ENCODE assay signal across 9 cellular contexts in the genomic region with DNA sequence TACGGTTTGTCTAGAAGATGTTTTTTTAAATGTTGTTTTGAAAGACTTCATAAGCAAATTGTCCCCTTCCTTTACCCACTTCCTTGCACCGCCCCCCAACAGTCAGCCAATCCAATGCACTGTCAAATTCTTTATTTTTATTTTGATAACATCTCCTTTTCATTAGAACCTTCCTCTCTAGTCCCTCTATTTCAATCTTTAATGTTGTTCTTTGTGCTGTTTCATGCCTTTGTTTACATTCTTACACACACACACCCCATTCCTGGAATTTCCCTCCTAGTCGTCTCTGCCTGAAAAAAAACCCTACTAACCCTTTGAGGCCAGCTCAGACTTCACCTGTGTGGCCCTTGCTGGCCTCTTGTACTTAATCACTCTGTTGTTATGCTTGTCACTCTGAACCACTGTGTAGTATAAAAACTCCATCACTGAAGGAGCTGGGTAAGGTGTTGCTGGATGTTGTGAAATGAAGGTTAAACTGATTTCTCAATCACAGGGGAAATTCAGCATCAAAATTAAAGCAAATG.
DNase-seq lines count a peak whose midpoint lies in the region; ATAC-seq, FAIRE-seq and TF ChIP-seq lines count a peak whose summit lies in the region.
"Had no signal": no experiment of that assay in that cellular context is flagged by ENCODE, and none has a peak within 500 bp of the region (broad histone marks: within the 10 kb centered on the region; RNA-seq: fewer than 3 reads in every experiment).

No MANE protein-coding gene starts in this region.

- H3K4me2 ChIP-seq in SU-DHL-6 (ENCODE audit: low read depth, low read length, poor library complexity, severe bottlenecking), result peak overlapping the region; percentile 83

- no peaks in the 10 kb centered on the region for H3K36me3 ChIP-seq in SU-DHL-6 (ENCODE audit: low read length)
- H3K36me3 ChIP-seq in small intestine (ENCODE audit: control insufficient read depth in 2 of 2, insufficient read depth in 2 of 2, low read length in 2 of 2), result no peaks in the 10 kb centered on the region
- H3K36me3 ChIP-seq in sigmoid colon, result no peaks in the 10 kb centered on the region

- TF ChIP-seq POLR2A in H54 (IDR thresholded peaks at IDR 0.05; ENCODE audit: low read depth, low read length) (no peak), sigmoid colon (IDR thresholded peaks at IDR 0.05) (no peak)

- no peak for TF ChIP-seq EP300 in sigmoid colon (IDR thresholded peaks at IDR 0.05)

- no peaks in the 10 kb centered on the region for H3K9me2 ChIP-seq in SU-DHL-6 (replicated peaks; ENCODE audit: insufficient read depth, low read length)

- intact Hi-C loops in sigmoid colon (cut with DNase I), result loop anchor here (10.0 kb wide), 1 partner anchor 65 kb away; no protein-coding TSS in a partner anchor

- H3K9me3 ChIP-seq in SU-DHL-6 (ENCODE audit: insufficient read depth, low read length) (no peaks in the 10 kb centered on the region), small intestine (ENCODE audit: control insufficient read depth, low read depth) (peaks cover 2% of the 10 kb centered on the region), sigmoid colon (no peaks in the 10 kb centered on the region)

- H3K4me3 ChIP-seq in SU-DHL-6 (ENCODE audit: insufficient read depth, low read length, poor library complexity, severe bottlenecking), result no peak overlapping the region
- no peak overlapping the region for H3K4me3 ChIP-seq in fibroblast of the aortic adventitia (ENCODE audit: low read depth, low read length)
- no peak overlapping the region for H3K4me3 ChIP-seq in small intestine (ENCODE audit: low read depth in 1 of 2, low read length in 2 of 2)
- no peak overlapping the region for H3K4me3 ChIP-seq in sigmoid colon

- H2AFZ ChIP-seq in SU-DHL-6 (ENCODE audit: low read depth, low read length, severe bottlenecking), result no peak overlapping the region

- H4K20me1 ChIP-seq in SU-DHL-6 (ENCODE audit: low read depth, low read length), result no peaks in the 10 kb centered on the region

- peak; percentile 98 for FAIRE-seq in H54 (lab: Jason Lieb, UNC)
- FAIRE-seq in small intestine (lab: Jason Lieb, UNC), result no peak

- peak overlapping the region; percentile 28 for H3K9ac ChIP-seq in SU-DHL-6 (ENCODE audit: low read length)

- TF ChIP-seq CTCF in SU-DHL-6 (IDR thresholded peaks at IDR 0.05; ENCODE audit: insufficient read depth, low read length, poor library complexity, severe bottlenecking) (no peak), fibroblast of the aortic adventitia (IDR thresholded peaks at IDR 0.05; ENCODE audit: insufficient read depth, low read length) (no peak), sigmoid colon (IDR thresholded peaks at IDR 0.05) (no peak)

- no peaks in the 10 kb centered on the region for H3K4me1 ChIP-seq in small intestine (ENCODE audit: control insufficient read depth in 2 of 2, insufficient read depth in 1 of 2, low read depth in 1 of 2, low read length in 1 of 2)
- peaks cover 0 to 12% (median 8%) of the 10 kb centered on the region in 4 donors for H3K4me1 ChIP-seq in sigmoid colon

- DNase-seq in H54 (ENCODE audit: insufficient read length, low spot score) (no peak), fibroblast of the aortic adventitia (ENCODE audit: low read depth) (peak; percentile 63), small intestine (peak; percentile 8), sigmoid colon (no peak)
- DNase-seq: activated gamma-delta T cell; stimulated activated CD4-positive, alpha-beta T cell treated with anti-CD3 and anti-CD28 coated beads, Interleukin-1b, Interleukin-23, amount 100 ng/mL, for 48 hours had no signal

- peaks cover 64% of the 10 kb centered on the region for H3F3A ChIP-seq in SU-DHL-6 (ENCODE audit: insufficient read depth)

- WGBS in small intestine, 3 donors, result 50 to 65% (median 63%) methylated on average over 3 of the region's 3 CpGs
- WGBS in sigmoid colon, 2 donors, result 38 to 45% methylated on average over 3 of the region's 3 CpGs

- ATAC-seq in GM21529 (IDR thresholded peaks at IDR 0.05; ENCODE audit: unreplicated experiment) (no peak), HG03354 (IDR thresholded peaks at IDR 0.05; ENCODE audit: poor library complexity, severe bottlenecking, unreplicated experiment) (no peak)

- no peaks in the 10 kb centered on the region for H3K79me2 ChIP-seq in SU-DHL-6 (ENCODE audit: insufficient read depth, low read length)

- H3K27ac ChIP-seq in SU-DHL-6 (ENCODE audit: low read depth, low read length) (peak overlapping the region; percentile 97), small intestine (ENCODE audit: low read depth in 1 of 2, low read length in 1 of 2) (no peak overlapping the region), sigmoid colon (no peak overlapping the region)

- H3K27me3 ChIP-seq in SU-DHL-6 (ENCODE audit: low read length) (no peaks in the 10 kb centered on the region), small intestine (ENCODE audit: control insufficient read depth in 2 of 2, insufficient read depth in 2 of 2, low read length in 2 of 2) (no peaks in the 10 kb centered on the region), sigmoid colon (no peaks in the 10 kb centered on the region)

Comparison
In these comparisons a context has a peak if more than half of its experiments do, and no peak if none do; other contexts are left out.
1. DNase-seq: peak in fibroblast of the aortic adventitia (single experiment) and small intestine (single experiment); none in H54 (single experiment) and sigmoid colon (single experiment).